In genomic region chr4:5971077-5971447, GRCh38 we compare ENCODE assay signal across 1 cellular context.
TF ChIP-seq lines count a peak whose summit lies in the region.

No MANE protein-coding gene starts in this region.

TF ChIP-seq in HCT116, 20 proteins besides CTCF, POLR2A, EP300 and RAD21 (continued from another document):
- no peak for TF ChIP-seq ZBTB33 (IDR thresholded peaks at IDR 0.05; ENCODE audit: extremely low read depth, insufficient replicate concordance, low read length)
TF ChIP-seq in HCT116: peak in this region for 0.
